1 cellular context compared by ENCODE assay signal in genomic region chr10:128316925-128317324, GRCh38.
TF ChIP-seq lines count a peak whose summit lies in the region.

No MANE protein-coding gene starts in this region.

TF ChIP-seq in SK-N-SH, 30 proteins besides CTCF, POLR2A, EP300 and RAD21 (continued from another document):
- TF ChIP-seq REST (IDR thresholded peaks at IDR 0.05; ENCODE audit: low read depth, low read length): no peak
- no peak for TF ChIP-seq FOXJ3 (CRISPR knock-in tag; IDR thresholded peaks at IDR 0.05)
- no peak for TF ChIP-seq CHD2 (IDR thresholded peaks at IDR 0.05; ENCODE audit: low read length, partially characterized antibody)
- TF ChIP-seq USF1 (IDR thresholded peaks at IDR 0.05; ENCODE audit: borderline replicate concordance, low read depth): no peak
- no peak for TF ChIP-seq FOXM1 (IDR thresholded peaks at IDR 0.05; ENCODE audit: low read depth)
- no peak for TF ChIP-seq RCOR1 (IDR thresholded peaks at IDR 0.05; ENCODE audit: low read length)
- no peak for TF ChIP-seq SMC3 (IDR thresholded peaks at IDR 0.05; ENCODE audit: low read depth, low read length)
